Comparison of ENCODE assay signal across 12 cellular contexts in the genomic region with DNA sequence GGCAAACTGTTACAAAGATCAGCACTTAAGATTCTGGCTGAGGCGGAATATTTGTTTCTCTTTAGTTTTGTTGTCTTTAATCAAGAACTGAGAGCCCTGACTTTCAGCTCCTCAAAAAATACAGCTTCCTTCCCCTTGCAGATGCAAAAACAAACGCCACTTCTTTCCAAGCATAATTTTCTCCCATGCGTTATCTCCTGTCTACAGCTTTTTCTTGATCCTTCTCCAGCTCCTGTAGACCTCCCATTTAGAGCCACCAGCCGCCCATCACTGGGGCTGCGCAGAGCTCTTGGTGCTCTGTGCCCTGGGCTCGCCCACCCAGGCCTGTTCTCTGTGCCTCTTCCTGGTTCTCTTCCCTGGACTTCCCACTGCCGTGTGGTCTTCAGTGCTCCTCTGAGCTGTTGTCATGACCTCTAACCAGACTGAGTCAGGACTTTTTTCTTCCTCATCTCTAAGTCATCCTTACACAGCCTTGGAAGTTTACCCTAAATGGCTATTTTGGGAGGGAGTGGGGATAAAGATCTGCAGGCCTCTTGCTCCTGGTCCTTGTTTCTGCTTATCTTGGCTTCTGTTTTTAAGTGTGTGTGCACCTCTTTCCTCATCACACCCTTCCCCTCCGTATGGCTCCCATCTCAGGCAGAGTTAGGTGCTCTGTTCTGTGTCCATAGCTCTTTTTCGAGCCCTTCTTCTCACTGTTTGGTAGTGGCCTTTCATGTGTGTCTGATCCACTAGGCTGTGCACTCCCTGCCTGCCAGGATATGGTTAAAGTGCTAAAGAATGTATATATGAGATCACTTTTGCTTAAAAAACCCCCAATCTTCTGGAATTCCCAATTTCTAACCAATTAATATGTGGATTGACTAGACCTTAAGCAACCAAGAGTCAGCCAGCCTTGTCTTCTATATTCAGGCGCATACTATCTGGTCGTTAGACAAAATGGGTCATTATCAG.
DNase-seq lines count a peak whose midpoint lies in the region; ATAC-seq and TF ChIP-seq lines count a peak whose summit lies in the region.
"Had no signal": no experiment of that assay in that cellular context is flagged by ENCODE, and none has a peak within 500 bp of the region (broad histone marks: within the 10 kb centered on the region; RNA-seq: fewer than 3 reads in every experiment).

No MANE protein-coding gene starts in this region.

- H3K4me3 ChIP-seq in AG04450 (ENCODE audit: low read depth, low read length) (no peak overlapping the region), MG63 (no peak overlapping the region), esophagus squamous epithelium (no peak overlapping the region)

- CTCF ChIA-PET in AG04450 (lab: Charles Lee) = interaction anchor here (0.7 to 2.0 kb wide), 2 partner anchors 97 to 238 kb away, joined by 4 to 8 read pairs; no protein-coding TSS in a partner anchor
- CTCF ChIA-PET in GM10248 (lab: Yijun Ruan, JAX) = interaction anchor here (0.9 to 2.4 kb wide), 11 partner anchors 8 to 648 kb away, joined by 3 to 6 read pairs (median 4); no protein-coding TSS in a partner anchor

- H3K27ac ChIP-seq in AG04450 (ENCODE audit: low read depth, low read length) (peak overlapping the region; percentile 92), esophagus squamous epithelium (peak overlapping the region; percentile 6 to 68 (median 44))

- ATAC-seq in HG02588 (IDR thresholded peaks at IDR 0.05; ENCODE audit: unreplicated experiment) = no peak
- ATAC-seq: HCT116 had no signal

- H3K27me3 ChIP-seq in AG04450 (ENCODE audit: control insufficient read depth, insufficient read depth, low read length) = no peaks in the 10 kb centered on the region
- no peaks in the 10 kb centered on the region for H3K27me3 ChIP-seq in MG63
- no peaks in the 10 kb centered on the region for H3K27me3 ChIP-seq in esophagus squamous epithelium

- peaks cover 7 to 57% (median 27%) of the 10 kb centered on the region in 3 donors for H3K4me1 ChIP-seq in esophagus squamous epithelium

- TF ChIP-seq POLR2A in esophagus squamous epithelium (IDR thresholded peaks at IDR 0.05) = peak in 1 of 4 donors; percentile 20

- DNase-seq in AG04450 (ENCODE audit: low read depth, low spot score) = peak; percentile 70
- DNase-seq in MG63 = peak; percentile 67
- DNase-seq in esophagus squamous epithelium (lab: John Stamatoyannopoulos, UW) = no peak
- DNase-seq in myocyte (ENCODE audit: low read depth) = peak; percentile 68
- DNase-seq in HUDEP-2 (lab: John Stamatoyannopoulos, UW; ENCODE audit: unreplicated experiment in 76 of 76) = no peak
- no peak for DNase-seq in DMS 273 treated with DMSO at 0.1 percent for 48 hours (lab: John Stamatoyannopoulos, UW)
- no peak for DNase-seq in GM10248 (ENCODE audit: extremely low spot score)
- DNase-seq: activated CD4-positive, alpha-beta T cell treated with anti-CD3 and anti-CD28 coated beads for 1 hour; CD4-positive, CD25-positive, alpha-beta regulatory T cell; NCI-H774 had no signal

- H3K36me3 ChIP-seq in MG63 (no peaks in the 10 kb centered on the region), esophagus squamous epithelium (no peaks in the 10 kb centered on the region)

- no peaks in the 10 kb centered on the region for H3K9me3 ChIP-seq in AG04450 (ENCODE audit: control insufficient read depth, insufficient read depth, low read length)
- no peaks in the 10 kb centered on the region for H3K9me3 ChIP-seq in MG63
- H3K9me3 ChIP-seq in esophagus squamous epithelium = no peaks in the 10 kb centered on the region

- WGBS in esophagus squamous epithelium, 2 donors = 83 to 89% methylated on average over 11 of the region's 11 CpGs

- POLR2A ChIA-PET in AG04450 (lab: Yijun Ruan, JAX) (interaction anchor here (1.0 to 1.5 kb wide), 4 partner anchors 17 to 80 kb away, joined by 3 to 5 read pairs (median 4); no protein-coding TSS in a partner anchor), GM10248 (lab: Yijun Ruan, JAX) (no interaction called here)

- TF ChIP-seq CTCF in AG04450 (IDR thresholded peaks at IDR 0.05; ENCODE audit: low read depth, low read length) = no peak
- no peak for TF ChIP-seq CTCF in esophagus squamous epithelium (IDR thresholded peaks at IDR 0.05)
- TF ChIP-seq CTCF in GM10248 (IDR thresholded peaks at IDR 0.05; ENCODE audit: control extremely low read depth, extremely low read depth, low read depth, missing control alignments) = no peak

- intact Hi-C loops in esophagus squamous epithelium (cut with DNase I) = no loop called here

Comparison
In these comparisons a context has a peak if more than half of its experiments do, and no peak if none do; other contexts are left out.
1. DNase-seq: peak in AG04450 (single experiment), MG63 (single experiment) and myocyte (single experiment); none in esophagus squamous epithelium (single experiment), HUDEP-2 (0 of 76), DMS 273 treated with DMSO at 0.1 percent for 48 hours (single experiment) and GM10248 (single experiment).